ENCODE assay signal across 17 cellular contexts in the genomic region with DNA sequence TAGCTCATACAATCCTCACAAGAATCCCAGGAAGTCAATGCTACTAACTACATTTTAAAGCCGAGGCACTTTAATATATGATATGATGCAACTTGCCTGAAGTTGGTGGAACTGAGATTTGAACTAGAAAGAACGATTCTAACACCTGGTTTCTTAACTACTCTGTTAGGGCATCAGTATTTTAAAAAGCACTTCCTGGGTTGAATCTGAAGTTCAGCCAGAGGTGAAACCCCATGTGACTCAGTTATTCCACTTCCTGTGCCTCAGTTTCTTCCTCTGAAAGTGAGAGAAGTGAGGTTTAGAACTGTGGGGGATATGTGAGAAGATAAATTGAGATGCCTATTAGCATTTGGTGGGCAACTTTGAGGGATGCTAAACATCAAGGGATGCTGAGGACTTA.
DNase-seq lines count a peak whose midpoint lies in the region; ATAC-seq and TF ChIP-seq lines count a peak whose summit lies in the region.
"Had no signal": no experiment of that assay in that cellular context is flagged by ENCODE, and none has a peak within 500 bp of the region (broad histone marks: within the 10 kb centered on the region; RNA-seq: fewer than 3 reads in every experiment).

No MANE protein-coding gene starts in this region.

- peak overlapping the region; percentile 17 for H3K27ac Mint-ChIP-seq in activated naive CD8-positive, alpha-beta T cell
- no peak overlapping the region for H3K27ac Mint-ChIP-seq in progenitor cell of endocrine pancreas
- H3K27ac Mint-ChIP-seq: B cell; CD4-positive, CD25-positive, alpha-beta regulatory T cell; GM23338 had no signal

- no peaks in the 10 kb centered on the region for H3K27me3 Mint-ChIP-seq in activated naive CD8-positive, alpha-beta T cell
- no peaks in the 10 kb centered on the region for H3K27me3 Mint-ChIP-seq in progenitor cell of endocrine pancreas
- H3K27me3 Mint-ChIP-seq: B cell had no signal

- no peak overlapping the region for H3K4me3 Mint-ChIP-seq in activated naive CD8-positive, alpha-beta T cell
- no peak overlapping the region for H3K4me3 Mint-ChIP-seq in progenitor cell of endocrine pancreas (ENCODE audit: low read depth)
- H3K4me3 Mint-ChIP-seq: B cell; CD4-positive, CD25-positive, alpha-beta regulatory T cell; GM23338 had no signal

- DNase-seq in stimulated activated CD4-positive, alpha-beta T cell treated with anti-CD3 and anti-CD28 coated beads, Interleukin-15, amount 100 ng/mL, for 24 hours = peak; percentile 16
- DNase-seq in stimulated activated CD4-positive, alpha-beta T cell treated with anti-CD3 and anti-CD28 coated beads, Interleukin-1b, Interleukin-23, amount 100 ng/mL, for 48 hours = no peak
- DNase-seq in progenitor cell of endocrine pancreas (ENCODE audit: low spot score, unreplicated experiment) (no peak), NCI-H69 (lab: John Stamatoyannopoulos, UW) (no peak), globus pallidus (ENCODE audit: low spot score) (no peak)
- DNase-seq: CD4-positive, CD25-positive, alpha-beta regulatory T cell; EL; NCI-H1105; NCI-H1694; NCI-H2227 treated with DMSO at 0.1 percent for 48 hours; NCI-H524; Peyer's patch had no signal

- H3K36me3 Mint-ChIP-seq in activated naive CD8-positive, alpha-beta T cell = no peaks in the 10 kb centered on the region
- no peaks in the 10 kb centered on the region for H3K36me3 Mint-ChIP-seq in progenitor cell of endocrine pancreas (ENCODE audit: insufficient read depth)
- H3K36me3 Mint-ChIP-seq: CD4-positive, CD25-positive, alpha-beta regulatory T cell had no signal

- ATAC-seq in GM21529 (IDR thresholded peaks at IDR 0.05; ENCODE audit: unreplicated experiment) = peak; percentile 56
- ATAC-seq: GM23338, Right ventricle myocardium inferior had no signal

- H3K4me1 Mint-ChIP-seq in activated naive CD8-positive, alpha-beta T cell (ENCODE audit: low read depth) = peaks cover 16% of the 10 kb centered on the region
- peaks cover 8% of the 10 kb centered on the region for H3K4me1 Mint-ChIP-seq in progenitor cell of endocrine pancreas (ENCODE audit: low read depth)
- H3K4me1 Mint-ChIP-seq: B cell; CD4-positive, CD25-positive, alpha-beta regulatory T cell; GM23338 had no signal

- no peak for TF ChIP-seq CTCF in progenitor cell of endocrine pancreas (IDR thresholded peaks at IDR 0.05; ENCODE audit: unreplicated experiment)

- H3K9me3 Mint-ChIP-seq in activated naive CD8-positive, alpha-beta T cell (ENCODE audit: low read depth) = no peaks in the 10 kb centered on the region
- no peaks in the 10 kb centered on the region for H3K9me3 Mint-ChIP-seq in progenitor cell of endocrine pancreas (ENCODE audit: low read depth)
- H3K9me3 Mint-ChIP-seq: GM23338 had no signal
